8 cellular contexts compared by ENCODE assay signal in genomic region chr9:97982719-97983523, GRCh38. TPM values are rescaled to one million over a fixed set of nuclear protein-coding genes. Genes with fewer than 3 reads are reported as not detected.
DNase-seq lines count a peak whose midpoint lies in the region; ATAC-seq and TF ChIP-seq lines count a peak whose summit lies in the region.

Gene ANP32B, plus strand, starts transcription at chr9:97983341. Its CDS starts 215 bp downstream, at chr9:97983556.

- H3K36me3 ChIP-seq in adipocyte (ENCODE audit: control insufficient read depth, insufficient read depth, low read length, severe bottlenecking): no peaks in the 10 kb centered on the region

- H3K27me3 ChIP-seq in adipocyte (replicated peaks; ENCODE audit: control insufficient read depth, insufficient read depth, low read length): no peaks in the 10 kb centered on the region

- peak within 1 kb of the TSS; percentile 86 for H3K4me3 Mint-ChIP-seq in type B pancreatic cell

- peaks cover 37% of the 10 kb centered on the region for H3K4me1 ChIP-seq in adipocyte (ENCODE audit: control insufficient read depth, insufficient read depth, low read length)

- no peaks in the 10 kb centered on the region for H3K36me3 Mint-ChIP-seq in type B pancreatic cell

- TF ChIP-seq CTCF in GM12874 (IDR thresholded peaks at IDR 0.05; ENCODE audit: insufficient read depth, low read depth, low read length) (peak; percentile 95), type B pancreatic cell (conservative IDR thresholded peaks at IDR 0.05) (peak; percentile 93)

- peaks cover 35% of the 10 kb centered on the region for H3K4me1 Mint-ChIP-seq in type B pancreatic cell (ENCODE audit: unreplicated experiment)

- H3K4me3 ChIP-seq in adipocyte (ENCODE audit: low read length): peak within 1 kb of the TSS; percentile 87

- intact Hi-C loops in cardiac septum (cut with DNase I) (loop anchor here (5.0 kb wide), 3 partner anchors 39 to 74 kb away; partner anchors contain the start of gene NANS), posterior cingulate gyrus (cut with DNase I) (loop anchor here (2.0 to 10.0 kb wide), 4 partner anchors 52 to 348 kb away; partner anchors contain the start of genes NCBP1, TBC1D2, TRMO and TSTD2)

- no peaks in the 10 kb centered on the region for H3K27me3 Mint-ChIP-seq in type B pancreatic cell

- peak within 1 kb of the TSS; percentile 96 for H3K9ac ChIP-seq in adipocyte (ENCODE audit: low read length)

- ATAC-seq in HG02623 (IDR thresholded peaks at IDR 0.05; ENCODE audit: unreplicated experiment): peak; percentile 65

- DNase-seq in NCI-H1105 (lab: John Stamatoyannopoulos, UW) (peak; percentile 80), T follicular helper cell (ENCODE audit: low read depth) (peak; percentile 89), adipocyte (ENCODE audit: low read depth) (peak; percentile 97), cardiac septum (ENCODE audit: low spot score) (peak; percentile 96), posterior cingulate gyrus (peak; percentile 82 to 98 (median 90)), type B pancreatic cell (ENCODE audit: extremely low spot score, unreplicated experiment) (peak; percentile 96)

- peak within 1 kb of the TSS; percentile 86 for H3K27ac Mint-ChIP-seq in type B pancreatic cell

- H3K9me3 Mint-ChIP-seq in type B pancreatic cell: no peaks in the 10 kb centered on the region

- no peaks in the 10 kb centered on the region for H3K9me3 ChIP-seq in adipocyte (ENCODE audit: control insufficient read depth, low read length)

RNA-seq across cellular contexts. Expression of gene ANP32B, which starts in this region (rescaled TPM):
- total RNA-seq in cardiac septum (69.0 TPM), type B pancreatic cell (ENCODE audit: low replicate concordance) (119 and 156 TPM in 2 replicates)

Comparison
In these comparisons a context has a peak if more than half of its experiments do, and no peak if none do; other contexts are left out.
1. Peak in every context shown above with its lines: DNase-seq, ATAC-seq and H3K4me3 ChIP-seq.